ENCODE assay signal across 8 cellular contexts in the genomic region with DNA sequence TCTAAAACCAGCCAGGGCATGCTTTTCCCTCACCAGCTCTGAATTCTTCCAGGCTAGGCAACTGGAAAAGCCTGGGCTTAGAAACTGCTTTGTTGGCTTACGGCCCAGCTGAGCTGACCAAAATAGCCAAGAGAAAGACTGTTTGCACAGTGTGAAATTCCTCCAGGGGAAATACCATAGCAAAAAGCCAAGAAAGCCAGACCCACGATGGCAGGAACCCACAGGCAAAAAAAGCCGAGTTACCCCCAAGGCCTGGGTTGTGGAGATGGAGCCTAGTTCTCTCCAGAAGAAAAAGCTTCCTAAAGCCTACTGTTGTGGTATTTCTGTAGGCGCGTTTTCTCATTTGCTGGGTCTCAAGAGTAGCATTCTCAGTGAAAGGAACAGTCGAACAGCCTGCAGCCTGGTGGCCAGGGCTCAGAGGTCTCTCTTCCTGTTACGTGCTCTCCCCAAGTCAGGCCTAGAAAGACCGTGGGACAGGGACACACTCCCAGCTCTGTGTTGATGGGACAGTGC. TPM values are rescaled to one million over a fixed set of nuclear protein-coding genes. Genes with fewer than 3 reads are reported as not detected.
DNase-seq lines count a peak whose midpoint lies in the region; ATAC-seq and TF ChIP-seq lines count a peak whose summit lies in the region.

No MANE protein-coding gene starts in this region.

- intact Hi-C loops in IMR-90 (cut with micrococcal nuclease), result no loop called here

- H4K5ac ChIP-seq in IMR-90 (ENCODE audit: low read depth, low read length), result peak overlapping the region; percentile 9; the same call in 1 of the 2 replicates

- ATAC-seq in IMR-90 (ENCODE audit: low read depth) (peak; percentile 92), T-cell (replicated peaks in 1 of 4) (no peak), HG03565 (IDR thresholded peaks at IDR 0.05; ENCODE audit: unreplicated experiment) (no peak)
- no peak for ATAC-seq in activated naive CD4-positive, alpha-beta T cell treated with anti-CD3 and anti-CD28 coated beads, Interleukin-2, amount 50 U/mL, for 72 hours

- peaks cover 54 to 55% (median 55%) of the 10 kb centered on the region in 3 donors for H3K4me1 Mint-ChIP-seq in T-cell

- H3K9ac ChIP-seq in IMR-90 (ENCODE audit: low read depth, low read length), result no peak overlapping the region; the same call in 1 of the 2 replicates
- no peak overlapping the region for H3K9ac ChIP-seq in smooth muscle cell (ENCODE audit: low read depth)

- TF ChIP-seq POLR2A in IMR-90 (IDR thresholded peaks at IDR 0.05; ENCODE audit: low read depth, low read length), result no peak

- DNase-seq in IMR-90 (peak; percentile 78), choroid plexus epithelial cell (ENCODE audit: low read depth) (peak; percentile 90), smooth muscle cell (lab: John Stamatoyannopoulos, UW; ENCODE audit: unreplicated experiment) (no peak), T-cell (no peak), DMS 273 treated with DMSO at 0.1 percent for 48 hours (lab: John Stamatoyannopoulos, UW) (no peak)
- no peak for DNase-seq in activated naive CD4-positive, alpha-beta T cell treated with anti-CD3 and anti-CD28 coated beads, Interleukin-2, amount 50 U/mL, for 72 hours (ENCODE audit: low spot score in 2 of 2)

- H4K20me1 ChIP-seq in IMR-90 (ENCODE audit: insufficient read depth, low read length) (peaks cover 14% of the 10 kb centered on the region; the same call in 1 of the 2 replicates), smooth muscle cell (ENCODE audit: low read depth) (peaks cover 3% of the 10 kb centered on the region)

- H3K23ac ChIP-seq in IMR-90 (ENCODE audit: low read depth, low read length), result peak overlapping the region; percentile 28; the same call in 1 of the 2 replicates

- peaks cover 24 to 59% of the 10 kb centered on the region in 2 experiments for H3K79me1 ChIP-seq in IMR-90 (ENCODE audit: low read depth in 1 of 2, low read length in 2 of 2)

- dilution Hi-C loops in IMR-90 (cut with HindIII; ENCODE audit: low sequenced_read_pairs, unreplicated experiment), result no loop called here

- peaks cover 48% of the 10 kb centered on the region for H3K36me3 Mint-ChIP-seq in T-cell
- H3K36me3 Mint-ChIP-seq in activated naive CD4-positive, alpha-beta T cell treated with anti-CD3 and anti-CD28 coated beads, Interleukin-2, amount 50 U/mL, for 72 hours, result no peaks in the 10 kb centered on the region

- no peak overlapping the region for H2BK5ac ChIP-seq in IMR-90 (ENCODE audit: low read depth, low read length, poor library complexity, severe bottlenecking)

- no peak overlapping the region for H2BK15ac ChIP-seq in IMR-90 (ENCODE audit: low read depth, low read length)

- peak overlapping the region; percentile 51; the same call in 1 of the 2 replicates for H2BK120ac ChIP-seq in IMR-90 (ENCODE audit: low read depth, low read length)

- H3K9me3 Mint-ChIP-seq in T-cell, result no peaks in the 10 kb centered on the region
- H3K9me3 Mint-ChIP-seq in activated naive CD4-positive, alpha-beta T cell treated with anti-CD3 and anti-CD28 coated beads, Interleukin-2, amount 50 U/mL, for 72 hours, result no peaks in the 10 kb centered on the region

- H2AK5ac ChIP-seq in IMR-90 (ENCODE audit: low read depth, low read length), result peak overlapping the region; percentile 37; the same call in 1 of the 2 replicates

- H3K56ac ChIP-seq in IMR-90 (ENCODE audit: extremely low read depth, insufficient read depth, low read length), result no peak overlapping the region

- no peak overlapping the region for H4K91ac ChIP-seq in IMR-90 (ENCODE audit: insufficient read depth, low read depth, low read length)

- H3K18ac ChIP-seq in IMR-90 (ENCODE audit: low read depth, low read length), result no peak overlapping the region; the same call in 1 of the 2 replicates

- H4K8ac ChIP-seq in IMR-90 (ENCODE audit: low read depth in 2 of 2, low read length in 2 of 2), result peak overlapping the region in 1 of 2 experiments; percentile 29; a peak in 1 of 4 replicates

- H3K27me3 Mint-ChIP-seq in T-cell, result no peaks in the 10 kb centered on the region

- H3K36me3 ChIP-seq in IMR-90 (ENCODE audit: control insufficient read depth, insufficient read depth, low read length) (no peaks in the 10 kb centered on the region), smooth muscle cell (ENCODE audit: low read depth) (no peaks in the 10 kb centered on the region)

- H3K4me1 ChIP-seq in IMR-90 (ENCODE audit: control insufficient read depth, insufficient read depth, low read length) (peaks cover 10% of the 10 kb centered on the region), smooth muscle cell (ENCODE audit: low read depth) (peaks cover 6% of the 10 kb centered on the region)

- H3K27me3 ChIP-seq in IMR-90 (ENCODE audit: control insufficient read depth, insufficient read depth, low read length) (no peaks in the 10 kb centered on the region), layer of hippocampus (ENCODE audit: control insufficient read depth, insufficient read depth, low read length) (no peaks in the 10 kb centered on the region), smooth muscle cell (ENCODE audit: low read depth) (no peaks in the 10 kb centered on the region)

- peaks cover 6% of the 10 kb centered on the region for H3K79me2 ChIP-seq in smooth muscle cell (ENCODE audit: low read depth)

- H3K4me2 ChIP-seq in IMR-90 (ENCODE audit: low read depth, low read length) (peak overlapping the region; percentile 58), smooth muscle cell (peak overlapping the region; percentile 55)

- no peaks in the 10 kb centered on the region for H3K9me3 ChIP-seq in IMR-90 (ENCODE audit: control insufficient read depth, insufficient read depth, low read length)
- H3K9me3 ChIP-seq in smooth muscle cell (replicated peaks; ENCODE audit: low read depth), result no peaks in the 10 kb centered on the region

- H3K27ac Mint-ChIP-seq in T-cell, result no peak overlapping the region
- H3K27ac Mint-ChIP-seq in activated naive CD4-positive, alpha-beta T cell treated with anti-CD3 and anti-CD28 coated beads, Interleukin-2, amount 50 U/mL, for 72 hours, result no peak overlapping the region

- H2AK9ac ChIP-seq in IMR-90 (replicated peaks; ENCODE audit: low read depth, low read length, poor library complexity), result peak overlapping the region; percentile 21

- TF ChIP-seq RAD21 in IMR-90 (IDR thresholded peaks at IDR 0.05; ENCODE audit: low read length), result no peak

- 66% methylated on average over 5 of the region's 8 CpGs; no CpG with 5 or more reads in 1 of the 2 experiments for WGBS in IMR-90 (ENCODE audit: extremely low coverage in 2 of 2, insufficient read length in 1 of 2), 2 experiments
- WGBS in smooth muscle cell (ENCODE audit: low lambda C conversion rate), result 56% methylated on average over 8 of the region's 8 CpGs

- H3K4me3 ChIP-seq in IMR-90 (ENCODE audit: insufficient read depth, low read depth, low read length) (no peak overlapping the region), choroid plexus epithelial cell (ENCODE audit: low read depth, low read length) (no peak overlapping the region), smooth muscle cell (no peak overlapping the region)

- TF ChIP-seq CTCF in IMR-90 (conservative IDR thresholded peaks at IDR 0.05; ENCODE audit: low read depth, low read length) (no peak), choroid plexus epithelial cell (conservative IDR thresholded peaks at IDR 0.05; ENCODE audit: low read depth, low read length) (peak; percentile 3), smooth muscle cell (IDR thresholded peaks at IDR 0.05; ENCODE audit: borderline replicate concordance, insufficient read depth, poor library complexity, severe bottlenecking) (no peak)

- H2BK20ac ChIP-seq in IMR-90 (ENCODE audit: low read depth, low read length), result no peak overlapping the region

- peak overlapping the region; percentile 15; the same call in 1 of the 2 replicates for H3K14ac ChIP-seq in IMR-90 (replicated peaks; ENCODE audit: low read depth, low read length)

- H3K4ac ChIP-seq in IMR-90 (ENCODE audit: low read depth, low read length), result peak overlapping the region; percentile 56

- BruUV-seq in IMR-90 (replicated peaks; lab: Mats Ljungman, UMichigan), result no TSS peak

- H2AFZ ChIP-seq in IMR-90 (replicated peaks; ENCODE audit: low read length, poor library complexity), result no peak overlapping the region
- no peak overlapping the region for H2AFZ ChIP-seq in smooth muscle cell (ENCODE audit: low read depth)

- H3K27ac ChIP-seq in IMR-90 (ENCODE audit: insufficient read depth, low read length), result peak overlapping the region; percentile 12; the same call in 1 of the 2 replicates
- H3K27ac ChIP-seq in layer of hippocampus (ENCODE audit: low read depth, low read length), result peak overlapping the region; percentile 80
- peak overlapping the region; percentile 17 for H3K27ac ChIP-seq in smooth muscle cell (ENCODE audit: low read depth)

- CTCF ChIA-PET in IMR-90 (lab: Yijun Ruan, JAX) (interaction anchor here (0.6 kb wide), 1 partner anchor 42 kb away, joined by 3 read pairs; no protein-coding TSS in a partner anchor), T-cell (lab: Charles Lee) (interaction anchor here in 1 of 2 donors (0.5 kb wide), 1 partner anchor 9 kb away, joined by 3 read pairs; no protein-coding TSS in a partner anchor)

- H3K4me3 Mint-ChIP-seq in T-cell, result no peak overlapping the region

- peaks cover 13% of the 10 kb centered on the region for H3K9me1 ChIP-seq in IMR-90 (ENCODE audit: insufficient read depth, low read length)

- H3F3A ChIP-seq in smooth muscle cell (ENCODE audit: low read depth), result no peaks in the 10 kb centered on the region

- in situ Hi-C loops in IMR-90 (cut with MboI; ENCODE audit: low sequenced_read_pairs), result no loop called here

- POLR2A ChIA-PET in IMR-90 (lab: Charles Lee; ENCODE audit: unreplicated experiment) (no interaction called here), T-cell (lab: Charles Lee) (interaction anchor here in 1 of 2 donors (0.7 kb wide), 1 partner anchor 544 kb away, joined by 3 read pairs; no protein-coding TSS in a partner anchor)

RNA-seq across cellular contexts. Expression of a gene that starts 9.2 kb away (rescaled TPM):
- total RNA-seq in IMR-90 (2012; rRNA removed) (0.72 and 1.4 TPM in 2 replicates), smooth muscle cell (2.4 and 4.7 TPM in 2 replicates), T-cell (10 to 100 TPM; 27.1 to 41.6 (median 32.8) TPM)
- polyA plus RNA-seq in IMR-90 (2012; rRNA removed) (13.8 and 14.0 TPM in 2 replicates), smooth muscle cell (9.0 and 9.4 TPM in 2 replicates)
- polyA plus RNA-seq in IMR-90 (2012; cell fraction: cytosol; rRNA removed), result 7.4 and 17.7 TPM in 2 replicates
- 23.1 and 23.5 TPM in 2 replicates for polyA plus RNA-seq in IMR-90 (2012; cell fraction: nucleus; rRNA removed; ENCODE audit: low replicate concordance)
- total RNA-seq in activated naive CD4-positive, alpha-beta T cell treated with anti-CD3 and anti-CD28 coated beads, Interleukin-2, amount 50 U/mL, for 72 hours, result 10 to 100 TPM; 16.4 to 28.9 TPM

RNA-seq across cellular contexts. Expression of a gene that starts 36.1 kb away (rescaled TPM):
- total RNA-seq in IMR-90 (2012; rRNA removed) (32.5 and 34.1 TPM in 2 replicates), smooth muscle cell (7.6 and 9.3 TPM in 2 replicates), T-cell (10 to 100 TPM; 10.3 to 18.5 (median 15.7) TPM)
- polyA plus RNA-seq in IMR-90 (2012; rRNA removed) (13.6 and 13.9 TPM in 2 replicates), smooth muscle cell (5.2 and 8.0 TPM in 2 replicates)
- 11.0 and 37.1 TPM in 2 replicates for polyA plus RNA-seq in IMR-90 (2012; cell fraction: cytosol; rRNA removed)
- polyA plus RNA-seq in IMR-90 (2012; cell fraction: nucleus; rRNA removed; ENCODE audit: low replicate concordance), result 5.8 and 9.0 TPM in 2 replicates
- total RNA-seq in activated naive CD4-positive, alpha-beta T cell treated with anti-CD3 and anti-CD28 coated beads, Interleukin-2, amount 50 U/mL, for 72 hours, result 10 to 100 TPM; 38.3 to 40.0 TPM

RNA-seq across cellular contexts. Expression of a gene that starts 52.4 kb away (rescaled TPM):
- total RNA-seq in IMR-90 (2012; rRNA removed) (not detected in 2 replicates), smooth muscle cell (not detected in 2 replicates), T-cell (under 1 TPM in 3 of 5 donors, not detected in 2; 0.18 to 0.44 (median 0.26) TPM)
- polyA plus RNA-seq in IMR-90 (2012; rRNA removed) (not detected in 2 replicates), smooth muscle cell (0.15 TPM in 1 of 2 replicates, not detected in the other)
- polyA plus RNA-seq in IMR-90 (2012; cell fraction: cytosol; rRNA removed), result not detected in 2 replicates
- not detected in 2 replicates for polyA plus RNA-seq in IMR-90 (2012; cell fraction: nucleus; rRNA removed; ENCODE audit: low replicate concordance)
- not detected for total RNA-seq in activated naive CD4-positive, alpha-beta T cell treated with anti-CD3 and anti-CD28 coated beads, Interleukin-2, amount 50 U/mL, for 72 hours

RNA-seq across cellular contexts. Expression of a gene that starts 54.3 kb away (rescaled TPM):
- total RNA-seq in IMR-90 (2012; rRNA removed) (under 0.01 TPM in 2 replicates), smooth muscle cell (9.3 and 9.8 TPM in 2 replicates), T-cell (under 1 TPM; 0.10 to 0.26 (median 0.13) TPM)
- polyA plus RNA-seq in IMR-90 (2012; rRNA removed) (0.31 and 0.32 TPM in 2 replicates), smooth muscle cell (10.7 and 13.1 TPM in 2 replicates)
- polyA plus RNA-seq in IMR-90 (2012; cell fraction: cytosol; rRNA removed), result 0.14 and 0.24 TPM in 2 replicates
- 0.34 and 0.51 TPM in 2 replicates for polyA plus RNA-seq in IMR-90 (2012; cell fraction: nucleus; rRNA removed; ENCODE audit: low replicate concordance)
- total RNA-seq in activated naive CD4-positive, alpha-beta T cell treated with anti-CD3 and anti-CD28 coated beads, Interleukin-2, amount 50 U/mL, for 72 hours, result under 1 TPM; 0.16 to 0.23 TPM

Comparison
In these comparisons a context has a peak if more than half of its experiments do, and no peak if none do; other contexts are left out.
1. DNase-seq: peak in IMR-90 (single experiment) and choroid plexus epithelial cell (single experiment); none in smooth muscle cell (single experiment), T-cell (0 of 34), DMS 273 treated with DMSO at 0.1 percent for 48 hours (single experiment) and activated naive CD4-positive, alpha-beta T cell treated with anti-CD3 and anti-CD28 coated beads, Interleukin-2, amount 50 U/mL, for 72 hours (0 of 2).
2. H3K27ac ChIP-seq: peak in every context shown above with its lines; median percentile 80 in layer of hippocampus; 17 in smooth muscle cell; 12 in IMR-90.